ENCODE assay signal across 11 cellular contexts in genomic region chr1:154941332-154941995, GRCh38. TPM values are rescaled to one million over a fixed set of nuclear protein-coding genes. Genes with fewer than 3 reads are reported as not detected.
DNase-seq lines count a peak whose midpoint lies in the region; ATAC-seq and TF ChIP-seq lines count a peak whose summit lies in the region.
"Had no signal": no experiment of that assay in that cellular context is flagged by ENCODE, and none has a peak within 500 bp of the region (broad histone marks: within the 10 kb centered on the region; RNA-seq: fewer than 3 reads in every experiment).

No MANE protein-coding gene starts in this region.

- peak overlapping the region; percentile 99 for H3K27ac ChIP-seq in vagina

- no peak for TF ChIP-seq POLR2A in vagina (IDR thresholded peaks at IDR 0.05)

- no peaks in the 10 kb centered on the region for H3K27me3 Mint-ChIP-seq in stimulated activated naive CD8-positive, alpha-beta T cell treated with anti-CD3 and anti-CD28 coated beads, Interleukin-15, Interleukin-2, amounts not matched to agents 100 ng/mL and 50 ng/mL, for 24 hours
- no peaks in the 10 kb centered on the region for H3K27me3 Mint-ChIP-seq in activated T-helper 2 cell treated with anti-CD3 and anti-CD28 coated beads, Interferon-gamma antibody, Interleukin-2, Interleukin-4, amounts not matched to agents 10 μg/mL and 5 μg/mL and 100 μg/mL, durations not matched to agents 14 hours and 24 hours and 36 hours (ENCODE audit: low read depth)

- no peak overlapping the region for H3K4me3 Mint-ChIP-seq in stimulated activated naive CD8-positive, alpha-beta T cell treated with anti-CD3 and anti-CD28 coated beads, Interleukin-15, Interleukin-2, amounts not matched to agents 100 ng/mL and 50 ng/mL, for 24 hours
- H3K4me3 Mint-ChIP-seq in activated T-helper 2 cell treated with anti-CD3 and anti-CD28 coated beads, Interferon-gamma antibody, Interleukin-2, Interleukin-4, amounts not matched to agents 10 μg/mL and 5 μg/mL and 100 μg/mL, durations not matched to agents 14 hours and 24 hours and 36 hours (ENCODE audit: low read depth) = no peak overlapping the region

- H3K27me3 ChIP-seq in vagina = no peaks in the 10 kb centered on the region

- intact Hi-C loops in activated T-helper 2 cell treated with anti-CD3 and anti-CD28 coated beads, Interferon-gamma antibody, Interleukin-2, Interleukin-4, amounts not matched to agents 10 μg/mL and 5 μg/mL and 100 μg/mL, durations not matched to agents 14 hours and 24 hours and 36 hours (cut with micrococcal nuclease) = no loop called here
- intact Hi-C loops in vagina (cut with DNase I) = no loop called here

- H3K9me3 Mint-ChIP-seq in stimulated activated naive CD8-positive, alpha-beta T cell treated with anti-CD3 and anti-CD28 coated beads, Interleukin-15, Interleukin-2, amounts not matched to agents 100 ng/mL and 50 ng/mL, for 24 hours = no peaks in the 10 kb centered on the region
- H3K9me3 Mint-ChIP-seq in activated T-helper 2 cell treated with anti-CD3 and anti-CD28 coated beads, Interferon-gamma antibody, Interleukin-2, Interleukin-4, amounts not matched to agents 10 μg/mL and 5 μg/mL and 100 μg/mL, durations not matched to agents 14 hours and 24 hours and 36 hours = no peaks in the 10 kb centered on the region

- no peak for ATAC-seq in stimulated activated naive CD8-positive, alpha-beta T cell treated with anti-CD3 and anti-CD28 coated beads, Interleukin-15, Interleukin-2, amounts not matched to agents 100 U/mL and 50 U/mL, for 24 hours
- ATAC-seq in HG03378 (IDR thresholded peaks at IDR 0.05; ENCODE audit: unreplicated experiment) = no peak
- ATAC-seq in HG02571 (IDR thresholded peaks at IDR 0.05; ENCODE audit: unreplicated experiment) = no peak

- no peaks in the 10 kb centered on the region for H3K36me3 Mint-ChIP-seq in stimulated activated naive CD8-positive, alpha-beta T cell treated with anti-CD3 and anti-CD28 coated beads, Interleukin-15, Interleukin-2, amounts not matched to agents 100 ng/mL and 50 ng/mL, for 24 hours (ENCODE audit: low read depth)
- H3K36me3 Mint-ChIP-seq in activated T-helper 2 cell treated with anti-CD3 and anti-CD28 coated beads, Interferon-gamma antibody, Interleukin-2, Interleukin-4, amounts not matched to agents 10 μg/mL and 5 μg/mL and 100 μg/mL, durations not matched to agents 14 hours and 24 hours and 36 hours (ENCODE audit: low read depth) = peaks cover 13% of the 10 kb centered on the region

- peaks cover 70% of the 10 kb centered on the region for H3K4me1 ChIP-seq in vagina

- H3K4me3 ChIP-seq in vagina = no peak overlapping the region
- H3K4me3 ChIP-seq: mucosa of descending colon had no signal

- TF ChIP-seq CTCF in vagina (IDR thresholded peaks at IDR 0.05) = no peak

- H3K27ac Mint-ChIP-seq in stimulated activated naive CD8-positive, alpha-beta T cell treated with anti-CD3 and anti-CD28 coated beads, Interleukin-15, Interleukin-2, amounts not matched to agents 100 ng/mL and 50 ng/mL, for 24 hours = peak overlapping the region; percentile 76
- H3K27ac Mint-ChIP-seq in activated T-helper 2 cell treated with anti-CD3 and anti-CD28 coated beads, Interferon-gamma antibody, Interleukin-2, Interleukin-4, amounts not matched to agents 10 μg/mL and 5 μg/mL and 100 μg/mL, durations not matched to agents 14 hours and 24 hours and 36 hours = peak overlapping the region; percentile 90

- H3K9me3 ChIP-seq in vagina = no peaks in the 10 kb centered on the region
- H3K9me3 ChIP-seq: mucosa of descending colon had no signal

- no peak for DNase-seq in stimulated activated naive CD8-positive, alpha-beta T cell treated with anti-CD3 and anti-CD28 coated beads, Interleukin-15, Interleukin-2, amounts not matched to agents 100 U/mL and 50 U/mL, for 24 hours
- no peak for DNase-seq in activated T-helper 2 cell treated with anti-CD3 and anti-CD28 coated beads, Interferon-gamma antibody, Interleukin-2, Interleukin-4, amounts not matched to agents 10 μg/mL and 5 μg/mL and 100 μg/mL, durations not matched to agents 14 hours and 24 hours and 36 hours (ENCODE audit: low spot score)
- peak; percentile 74 for DNase-seq in left kidney (ENCODE audit: low read depth, low spot score)
- DNase-seq in vagina (ENCODE audit: extremely low spot score in 2 of 2) = no peak
- no peak for DNase-seq in activated CD4-positive, alpha-beta T cell treated with anti-CD3 and anti-CD28 coated beads for 4 hours
- DNase-seq: effector CD8-positive, alpha-beta T cell; GOT3 had no signal

- peaks cover 0 to 5% of the 10 kb centered on the region in 2 donors for H3K36me3 ChIP-seq in vagina

- H3K4me1 Mint-ChIP-seq in stimulated activated naive CD8-positive, alpha-beta T cell treated with anti-CD3 and anti-CD28 coated beads, Interleukin-15, Interleukin-2, amounts not matched to agents 100 ng/mL and 50 ng/mL, for 24 hours (ENCODE audit: low read depth) = peaks cover 67% of the 10 kb centered on the region
- H3K4me1 Mint-ChIP-seq in activated T-helper 2 cell treated with anti-CD3 and anti-CD28 coated beads, Interferon-gamma antibody, Interleukin-2, Interleukin-4, amounts not matched to agents 10 μg/mL and 5 μg/mL and 100 μg/mL, durations not matched to agents 14 hours and 24 hours and 36 hours (ENCODE audit: low read depth) = peaks cover 66% of the 10 kb centered on the region

RNA-seq across cellular contexts. Expression of gene PMVK, which starts 4.9 kb away (rescaled TPM):
- total RNA-seq in activated T-helper 2 cell treated with anti-CD3 and anti-CD28 coated beads, Interferon-gamma antibody, Interleukin-2, Interleukin-4, amounts not matched to agents 10 μg/mL and 5 μg/mL and 100 μg/mL, durations not matched to agents 14 hours and 24 hours and 36 hours = 44.7 and 44.8 TPM in 2 replicates
- 20.6 TPM for total RNA-seq in vagina

RNA-seq across cellular contexts. Expression of gene PBXIP1, which starts 14.4 kb away (rescaled TPM):
- 23.6 and 25.3 TPM in 2 replicates for total RNA-seq in activated T-helper 2 cell treated with anti-CD3 and anti-CD28 coated beads, Interferon-gamma antibody, Interleukin-2, Interleukin-4, amounts not matched to agents 10 μg/mL and 5 μg/mL and 100 μg/mL, durations not matched to agents 14 hours and 24 hours and 36 hours
- total RNA-seq in vagina = 56.5 TPM

RNA-seq across cellular contexts. Expression of gene PYGO2, which starts 20.1 kb away (rescaled TPM):
- 30.4 and 30.6 TPM in 2 replicates for total RNA-seq in activated T-helper 2 cell treated with anti-CD3 and anti-CD28 coated beads, Interferon-gamma antibody, Interleukin-2, Interleukin-4, amounts not matched to agents 10 μg/mL and 5 μg/mL and 100 μg/mL, durations not matched to agents 14 hours and 24 hours and 36 hours
- total RNA-seq in vagina = 19.2 TPM

RNA-seq across cellular contexts. Expression of gene SHC1, which starts 29.1 kb away (rescaled TPM):
- total RNA-seq in activated T-helper 2 cell treated with anti-CD3 and anti-CD28 coated beads, Interferon-gamma antibody, Interleukin-2, Interleukin-4, amounts not matched to agents 10 μg/mL and 5 μg/mL and 100 μg/mL, durations not matched to agents 14 hours and 24 hours and 36 hours = 55.4 and 56.1 TPM in 2 replicates
- 110 TPM for total RNA-seq in vagina

RNA-seq across cellular contexts. Expression of gene CKS1B, which starts 33.0 kb away (rescaled TPM):
- 169 and 178 TPM in 2 replicates for total RNA-seq in activated T-helper 2 cell treated with anti-CD3 and anti-CD28 coated beads, Interferon-gamma antibody, Interleukin-2, Interleukin-4, amounts not matched to agents 10 μg/mL and 5 μg/mL and 100 μg/mL, durations not matched to agents 14 hours and 24 hours and 36 hours
- 30.4 TPM for total RNA-seq in vagina
